ENCODE assay signal across 13 cellular contexts in the genomic region with DNA sequence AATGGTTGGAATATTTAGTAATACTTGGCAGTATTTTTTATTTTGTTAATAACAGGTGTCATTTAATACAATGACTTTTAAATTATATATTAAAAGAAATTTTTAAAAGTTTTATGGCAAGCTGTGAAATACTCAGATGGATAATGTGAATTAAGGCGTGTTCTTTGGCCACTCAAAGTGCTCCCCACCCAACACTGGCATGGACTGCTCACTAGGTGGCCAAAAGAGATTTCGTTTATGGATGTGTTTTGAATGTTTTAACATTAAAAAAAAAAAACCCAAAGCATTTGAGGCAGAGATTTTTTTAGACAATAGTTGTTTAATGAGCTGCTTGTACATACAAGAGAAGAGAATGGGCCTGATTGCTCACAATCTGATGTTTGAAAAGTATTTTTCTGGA.
DNase-seq lines count a peak whose midpoint lies in the region; ATAC-seq, FAIRE-seq and TF ChIP-seq lines count a peak whose summit lies in the region.
"Had no signal": no experiment of that assay in that cellular context is flagged by ENCODE, and none has a peak within 500 bp of the region (broad histone marks: within the 10 kb centered on the region; RNA-seq: fewer than 3 reads in every experiment).

No MANE protein-coding gene starts in this region.

- no peaks in the 10 kb centered on the region for H3K27me3 ChIP-seq in right atrium auricular region
- H3K27me3 ChIP-seq in adipocyte (replicated peaks; ENCODE audit: control insufficient read depth, insufficient read depth, low read length): no peaks in the 10 kb centered on the region
- H3K27me3 ChIP-seq in gastrocnemius medialis: no peaks in the 10 kb centered on the region

- no peak overlapping the region for H3K4me3 ChIP-seq in right atrium auricular region
- H3K4me3 ChIP-seq in adipocyte (ENCODE audit: low read length): peak overlapping the region; percentile 35
- H3K4me3 ChIP-seq in fibroblast of mammary gland (ENCODE audit: control insufficient read depth, low read depth, low read length): no peak overlapping the region
- H3K4me3 ChIP-seq in gastrocnemius medialis: no peak overlapping the region

- TF ChIP-seq CTCF in right atrium auricular region (IDR thresholded peaks at IDR 0.05) (peak in 1 of 2 donors; percentile 18), fibroblast of mammary gland (conservative IDR thresholded peaks at IDR 0.05; ENCODE audit: control insufficient read depth, insufficient read depth, low read depth, low read length) (peak; percentile 7), gastrocnemius medialis (IDR thresholded peaks at IDR 0.05 in 4 of 5, conservative IDR thresholded peaks at IDR 0.05 in 1 of 5) (peak in 1 of 5 experiments; percentile 40)

- H3K36me3 ChIP-seq in right atrium auricular region (no peaks in the 10 kb centered on the region), adipocyte (ENCODE audit: control insufficient read depth, insufficient read depth, low read length, severe bottlenecking) (no peaks in the 10 kb centered on the region), gastrocnemius medialis (no peaks in the 10 kb centered on the region)

- no peak for DNase-seq in Right ventricle myocardium inferior (ENCODE audit: missing footprints)
- DNase-seq in right atrium auricular region (ENCODE audit: low spot score): no peak
- DNase-seq in adipocyte (ENCODE audit: low read depth): no peak
- no peak for DNase-seq in fibroblast of mammary gland (ENCODE audit: low read depth)
- DNase-seq in gastrocnemius medialis: no peak
- no peak for DNase-seq in HuH-7.5 (ENCODE audit: low spot score)
- DNase-seq in GM12891 (ENCODE audit: insufficient read length, low spot score): no peak
- DNase-seq in SW480 (ENCODE audit: low spot score): no peak
- DNase-seq: C1 segment of cervical spinal cord, GF-D8, GOT3, KG1, PC-3 had no signal

- in situ Hi-C loops in gastrocnemius medialis (cut with MboI; ENCODE audit: low sequenced_read_pairs in 4 of 4): no loop called here

- H3K9me3 ChIP-seq in right atrium auricular region (no peaks in the 10 kb centered on the region), adipocyte (ENCODE audit: control insufficient read depth, low read length) (no peaks in the 10 kb centered on the region), gastrocnemius medialis (no peaks in the 10 kb centered on the region)

- FAIRE-seq in GM12891 (lab: Jason Lieb, UNC): no peak

- H3K4me1 ChIP-seq in right atrium auricular region (peaks cover 0 to 67% of the 10 kb centered on the region in 2 donors), adipocyte (ENCODE audit: control insufficient read depth, insufficient read depth, low read length) (peaks cover 25% of the 10 kb centered on the region), gastrocnemius medialis (peaks cover 70 to 75% of the 10 kb centered on the region in 2 donors)

- ATAC-seq in Right ventricle myocardium inferior (peak; percentile 34), gastrocnemius medialis (no peak)
- ATAC-seq: PC-3 had no signal

- intact Hi-C loops in Right ventricle myocardium inferior (cut with DNase I) (no loop called here), gastrocnemius medialis (cut with DNase I; ENCODE audit: low total_unique reads) (no loop called here)

- no peak for TF ChIP-seq POLR2A in gastrocnemius medialis (IDR thresholded peaks at IDR 0.05)
- TF ChIP-seq POLR2A in GM12891 (IDR thresholded peaks at IDR 0.05; ENCODE audit: low read depth, low read length): no peak

- H3K27ac ChIP-seq in right atrium auricular region (peak overlapping the region in 1 of 2 donors; percentile 9), gastrocnemius medialis (peak overlapping the region; percentile 62 to 76 (median 72))

- H3K9ac ChIP-seq in adipocyte (ENCODE audit: low read length): no peak overlapping the region

TF ChIP-seq in GM12891, 5 proteins besides CTCF, POLR2A, EP300 and RAD21:
- TF ChIP-seq POU2F2 (IDR thresholded peaks at IDR 0.05; ENCODE audit: low read depth, low read length) (no peak), POLR2AphosphoS5 (IDR thresholded peaks at IDR 0.05; ENCODE audit: low read depth, low read length) (no peak), PAX5 (IDR thresholded peaks at IDR 0.05; ENCODE audit: insufficient read depth, low read length, severe bottlenecking) (no peak), TAF1 (IDR thresholded peaks at IDR 0.05; ENCODE audit: low read depth, low read length) (no peak), SPI1 (IDR thresholded peaks at IDR 0.05; ENCODE audit: low read depth, low read length) (no peak)
